9 cellular contexts compared by ENCODE assay signal in the genomic region with DNA sequence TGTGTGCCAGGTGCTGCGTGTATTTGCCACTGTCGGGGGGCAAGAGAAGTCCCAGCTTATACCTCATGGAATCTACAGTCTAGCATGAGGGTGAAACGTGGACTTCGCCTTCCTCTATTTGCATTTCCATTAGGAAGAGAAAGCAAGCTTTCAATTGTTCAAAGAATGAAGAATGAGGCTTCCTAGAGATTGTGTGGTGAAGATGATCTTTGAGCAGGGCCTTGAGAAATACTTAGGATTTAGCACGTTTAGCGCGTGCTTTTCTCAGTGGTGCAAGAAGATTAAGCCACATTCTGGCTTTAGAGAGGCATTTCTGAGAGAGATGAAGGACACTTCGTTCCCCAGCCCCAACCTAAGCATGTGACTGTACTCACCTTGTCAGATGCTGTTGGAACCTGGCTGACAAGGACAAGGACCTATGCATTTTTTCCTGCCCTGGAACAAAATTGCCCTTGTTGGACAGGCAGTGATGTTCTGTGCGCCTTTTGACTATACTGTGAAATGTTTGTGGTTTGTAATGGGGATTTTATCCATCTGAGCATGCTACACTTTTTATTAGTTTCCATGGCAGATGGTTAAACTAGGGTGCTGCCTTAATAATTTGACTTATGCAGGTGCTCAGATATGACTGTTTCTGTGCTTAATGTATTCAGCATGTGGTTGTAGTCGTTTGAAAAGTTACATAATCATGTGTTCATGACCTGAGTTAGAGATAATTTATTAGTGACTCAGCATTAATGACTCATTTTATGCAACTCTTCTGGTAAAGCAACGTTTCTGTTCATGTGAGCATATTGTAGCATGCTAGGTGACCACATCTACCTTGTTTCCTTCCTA. TPM values are rescaled to one million over a fixed set of nuclear protein-coding genes. Genes with fewer than 3 reads are reported as not detected.
DNase-seq lines count a peak whose midpoint lies in the region; ATAC-seq and TF ChIP-seq lines count a peak whose summit lies in the region.
"Had no signal": no experiment of that assay in that cellular context is flagged by ENCODE, and none has a peak within 500 bp of the region (broad histone marks: within the 10 kb centered on the region; RNA-seq: fewer than 3 reads in every experiment).

No MANE protein-coding gene starts in this region.

- H3K79me2 ChIP-seq in mammary epithelial cell (ENCODE audit: insufficient read depth, low read length): peaks cover 86% of the 10 kb centered on the region

- H3K4me3 ChIP-seq in mammary epithelial cell (replicated peaks in 1 of 3; ENCODE audit: insufficient read depth in 1 of 3, low read depth in 2 of 3, low read length in 3 of 3) (no peak overlapping the region), skeletal muscle cell (ENCODE audit: low read depth, low read length) (no peak overlapping the region), tibial artery (no peak overlapping the region)

- in situ Hi-C loops in G401 (cut with HindIII; ENCODE audit: low sequenced_read_pairs): no loop called here
- in situ Hi-C loops in mammary epithelial cell (cut with MboI; ENCODE audit: low sequenced_read_pairs in 2 of 2): no loop called here

- no peaks in the 10 kb centered on the region for H4K20me1 ChIP-seq in mammary epithelial cell (ENCODE audit: insufficient read depth, low read length)

- peak; percentile 64 for ATAC-seq in GM21381 (IDR thresholded peaks at IDR 0.05; ENCODE audit: unreplicated experiment)
- peak; percentile 75 for ATAC-seq in HG03460 (IDR thresholded peaks at IDR 0.05; ENCODE audit: unreplicated experiment)
- ATAC-seq: Panc1 had no signal

- no TSS peak for BruUV-seq in mammary epithelial cell (replicated peaks; lab: Mats Ljungman, UMichigan)

- intact Hi-C loops in mammary epithelial cell (cut with micrococcal nuclease): no loop called here
- intact Hi-C loops in tibial artery (cut with DNase I; ENCODE audit: low total_unique reads): no loop called here

- H3K4me1 ChIP-seq in mammary epithelial cell (ENCODE audit: insufficient read depth, low read length) (peaks cover 35% of the 10 kb centered on the region), tibial artery (peaks cover 0 to 28% (median 11%) of the 10 kb centered on the region in 4 donors)

- no peaks in the 10 kb centered on the region for H3K27me3 ChIP-seq in mammary epithelial cell (ENCODE audit: insufficient read depth, low read length)
- H3K27me3 ChIP-seq in tibial artery: no peaks in the 10 kb centered on the region

- dilution Hi-C loops in mammary epithelial cell (cut with HindIII; ENCODE audit: low sequenced_read_pairs): no loop called here

- H2AFZ ChIP-seq in mammary epithelial cell (ENCODE audit: low read depth, low read length): no peak overlapping the region

- no peak overlapping the region for H3K9ac ChIP-seq in mammary epithelial cell (ENCODE audit: insufficient read depth, low read length)

- H3K4me2 ChIP-seq in mammary epithelial cell (ENCODE audit: insufficient read depth, low read depth, low read length): peak overlapping the region; percentile 43

- H3K36me3 ChIP-seq in mammary epithelial cell (ENCODE audit: insufficient read depth, low read length) (no peaks in the 10 kb centered on the region), tibial artery (no peaks in the 10 kb centered on the region)

- no peak for TF ChIP-seq CTCF in mammary epithelial cell (conservative IDR thresholded peaks at IDR 0.05 in 1 of 2, IDR thresholded peaks at IDR 0.05 in 1 of 2; ENCODE audit: extremely low read depth in 1 of 2, insufficient read depth in 1 of 2, low read depth in 1 of 2, low read length in 2 of 2)
- no peak for TF ChIP-seq CTCF in tibial artery (IDR thresholded peaks at IDR 0.05)

- 65% methylated on average over 11 of the region's 11 CpGs for WGBS in mammary epithelial cell (ENCODE audit: low coverage, missing lambda C conversion rate)

- DNase-seq in G401 (ENCODE audit: low spot score): peak; percentile 43
- peak; percentile 89 for DNase-seq in mammary epithelial cell
- peak; percentile 15 for DNase-seq in skeletal muscle cell (ENCODE audit: low read depth)
- no peak for DNase-seq in germinal center (ENCODE audit: low spot score)
- no peak for DNase-seq in tibial artery
- no peak for DNase-seq in SKM-1 (lab: John Stamatoyannopoulos, UW; ENCODE audit: unreplicated experiment)

- CTCF ChIA-PET in mammary epithelial cell (lab: Charles Lee; ENCODE audit: low non-redundant PET): no interaction called here

- no peaks in the 10 kb centered on the region for H3K9me3 ChIP-seq in mammary epithelial cell (replicated peaks; ENCODE audit: insufficient read depth, low read length)
- no peaks in the 10 kb centered on the region for H3K9me3 ChIP-seq in tibial artery

- H3K27ac ChIP-seq in mammary epithelial cell (ENCODE audit: insufficient read depth, low read depth, low read length) (peak overlapping the region; percentile 36), tibial artery (no peak overlapping the region)

RNA-seq across cellular contexts. Expression of a gene that starts 10.7 kb away (rescaled TPM):
- total RNA-seq in G401 (2014; rRNA removed; shearing (Covaris generic)): 34.2 and 68.5 TPM in 2 replicates
- total RNA-seq in mammary epithelial cell: 100 to 1,000 TPM in 1 of 2 donors, 10 to 100 TPM in 1; 81.8 to 152 TPM
- 19.7 TPM for polyA plus RNA-seq in mammary epithelial cell
- 85.5 TPM for polyA minus RNA-seq in mammary epithelial cell

Comparison
In these comparisons a context has a peak if more than half of its experiments do, and no peak if none do; other contexts are left out.
1. DNase-seq: peak in G401 (single experiment), mammary epithelial cell (single experiment) and skeletal muscle cell (single experiment); none in germinal center (single experiment), tibial artery (0 of 2) and SKM-1 (single experiment).